In the genomic region with DNA sequence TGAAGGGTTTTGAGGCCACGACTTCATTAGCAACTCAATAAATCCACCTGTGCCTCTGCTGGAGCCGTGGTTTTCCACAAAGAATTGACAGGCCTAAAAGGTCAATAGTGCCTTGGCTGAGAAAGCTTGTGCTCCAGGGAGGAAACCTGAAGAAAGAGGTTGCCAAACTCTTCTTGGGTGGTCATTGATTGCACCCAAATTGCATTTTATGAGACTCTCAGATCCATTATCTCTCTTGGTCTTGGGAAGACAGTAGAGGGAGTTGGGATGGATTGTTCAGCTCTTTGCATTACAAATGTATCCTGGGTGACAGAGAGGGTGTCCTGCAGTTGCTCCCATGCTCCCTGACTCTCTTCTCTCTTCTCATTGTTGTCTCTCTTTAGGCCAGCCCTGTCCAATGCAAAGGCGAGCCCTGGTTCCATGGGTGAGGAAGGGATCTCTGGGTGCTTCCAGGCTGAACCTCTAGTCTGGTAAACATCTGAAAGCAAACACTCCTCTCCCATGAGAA, we compare ENCODE assay signal across 15 cellular contexts. TPM values are rescaled to one million over a fixed set of nuclear protein-coding genes. Genes with fewer than 3 reads are reported as not detected.
"Had no signal": no experiment of that assay in that cellular context is flagged by ENCODE, and none has a peak within 500 bp of the region (broad histone marks: within the 10 kb centered on the region; RNA-seq: fewer than 3 reads in every experiment).

No MANE protein-coding gene starts in this region.

- ATAC-seq: body of pancreas, left lung, natural killer cell had no signal

- H3K36me3 ChIP-seq: left lung, sigmoid colon had no signal

- DNase-seq: activated CD4-positive, CD25-positive, alpha-beta regulatory T cell; activated effector memory CD4-positive, alpha-beta T cell treated with Interleukin-2 at 50 U/mL for 16 hours; activated T-cell treated with anti-CD3 and anti-CD28 coated beads, Interleukin-2, amount 50 U/mL, for 1 hour; amniotic stem cell; body of pancreas; cortex of kidney; effector memory CD4-positive, alpha-beta T cell; left lung; natural killer cell; sigmoid colon; stimulated activated naive CD4-positive, alpha-beta T cell treated with Interleukin-2 at 50 U/mL for 16 hours; T-helper 2 cell; testis had no signal

- H3K9me3 ChIP-seq: body of pancreas, left lung, sigmoid colon, testis had no signal

- H3K27me3 ChIP-seq: body of pancreas, left lung, sigmoid colon, testis had no signal

- H3K4me3 ChIP-seq: body of pancreas, left lung, sigmoid colon, testis had no signal

- H3K4me1 ChIP-seq: body of pancreas, left lung, sigmoid colon, testis had no signal

- H3K27ac ChIP-seq: body of pancreas, left lung, sigmoid colon, testis had no signal

RNA-seq across cellular contexts. Expression of a gene that starts 46.1 kb away (rescaled TPM):
- total RNA-seq: body of pancreas, epithelial cell of proximal tubule, natural killer cell, omental fat pad, sigmoid colon had no signal
